Comparison of ENCODE assay signal across 21 cellular contexts in genomic region chr12:61043838-61044237, GRCh38.
DNase-seq lines count a peak whose midpoint lies in the region; ATAC-seq and TF ChIP-seq lines count a peak whose summit lies in the region.
"Had no signal": no experiment of that assay in that cellular context is flagged by ENCODE, and none has a peak within 500 bp of the region (broad histone marks: within the 10 kb centered on the region; RNA-seq: fewer than 3 reads in every experiment).

No MANE protein-coding gene starts in this region.

- H3K4me1 Mint-ChIP-seq in MCF 10A (ENCODE audit: insufficient read depth, unreplicated experiment): peaks cover 7% of the 10 kb centered on the region
- H3K4me1 Mint-ChIP-seq: B cell; CD4-positive, CD25-positive, alpha-beta regulatory T cell had no signal

- H3K27ac ChIP-seq in breast epithelium: no peak overlapping the region
- no peak overlapping the region for H3K27ac ChIP-seq in mammary epithelial cell (ENCODE audit: insufficient read depth, low read depth, low read length)
- H3K27ac ChIP-seq: 22Rv1, BLaER1, C4-2B had no signal

- H3K4me1 ChIP-seq in breast epithelium (no peaks in the 10 kb centered on the region), mammary epithelial cell (ENCODE audit: insufficient read depth, low read length) (peaks cover 5% of the 10 kb centered on the region)
- H3K4me1 ChIP-seq: BLaER1, Caco-2 had no signal

- no peak for TF ChIP-seq POLR2A in breast epithelium (IDR thresholded peaks at IDR 0.05)

- no peaks in the 10 kb centered on the region for H3K27me3 ChIP-seq in breast epithelium
- H3K27me3 ChIP-seq in mammary epithelial cell (ENCODE audit: insufficient read depth, low read length): no peaks in the 10 kb centered on the region
- H3K27me3 ChIP-seq: BLaER1 had no signal

- no peaks in the 10 kb centered on the region for H3K79me2 ChIP-seq in mammary epithelial cell (ENCODE audit: insufficient read depth, low read length)

- H3K4me3 Mint-ChIP-seq in MCF 10A (ENCODE audit: unreplicated experiment): no peak overlapping the region
- H3K4me3 Mint-ChIP-seq: B cell; CD4-positive, CD25-positive, alpha-beta regulatory T cell; CD8-positive, alpha-beta T cell had no signal

- H3K27me3 Mint-ChIP-seq in MCF 10A (ENCODE audit: insufficient read depth, unreplicated experiment): no peaks in the 10 kb centered on the region
- H3K27me3 Mint-ChIP-seq: B cell; CD4-positive, CD25-positive, alpha-beta regulatory T cell had no signal

- H3K9me3 Mint-ChIP-seq in MCF 10A (ENCODE audit: unreplicated experiment): no peaks in the 10 kb centered on the region

- CTCF ChIA-PET in MCF 10A (lab: Yijun Ruan, JAX) (interaction anchor here (0.6 kb wide), 1 partner anchor 358 kb away, joined by 3 read pairs; no protein-coding TSS in a partner anchor), mammary epithelial cell (lab: Charles Lee; ENCODE audit: low non-redundant PET) (no interaction called here)

- no peak overlapping the region for H3K4me3 ChIP-seq in breast epithelium
- H3K4me3 ChIP-seq in mammary epithelial cell (replicated peaks in 1 of 3; ENCODE audit: insufficient read depth in 1 of 3, low read depth in 2 of 3, low read length in 3 of 3): no peak overlapping the region
- H3K4me3 ChIP-seq in epithelial cell of esophagus (ENCODE audit: low read length): no peak overlapping the region
- H3K4me3 ChIP-seq: BLaER1, GM12878 had no signal

- intact Hi-C loops in MCF 10A (cut with micrococcal nuclease) (no loop called here), breast epithelium (cut with DNase I; ENCODE audit: low total_unique reads) (no loop called here), mammary epithelial cell (cut with micrococcal nuclease) (no loop called here)

- no peak for ATAC-seq in GM18867 (IDR thresholded peaks at IDR 0.05; ENCODE audit: unreplicated experiment)
- ATAC-seq: CD8-positive, alpha-beta T cell; GM12878 had no signal

- BruUV-seq in MCF 10A (replicated peaks; lab: Mats Ljungman, UMichigan) (no TSS peak), mammary epithelial cell (replicated peaks; lab: Mats Ljungman, UMichigan) (no TSS peak)

- no peaks in the 10 kb centered on the region for H3K36me3 Mint-ChIP-seq in MCF 10A (ENCODE audit: insufficient read depth, unreplicated experiment)
- H3K36me3 Mint-ChIP-seq: CD4-positive, CD25-positive, alpha-beta regulatory T cell; CD8-positive, alpha-beta T cell had no signal

- no peaks in the 10 kb centered on the region for H3K36me3 ChIP-seq in breast epithelium
- no peaks in the 10 kb centered on the region for H3K36me3 ChIP-seq in mammary epithelial cell (ENCODE audit: insufficient read depth, low read length)
- H3K36me3 ChIP-seq: BLaER1 had no signal

- DNase-seq in MCF 10A (ENCODE audit: unreplicated experiment) (peak; percentile 45), breast epithelium (ENCODE audit: low spot score in 2 of 2) (no peak), mammary epithelial cell (peak; percentile 46), epithelial cell of esophagus (ENCODE audit: low read depth) (peak; percentile 80), NCI-H2081 (lab: John Stamatoyannopoulos, UW) (no peak), GM10266 (ENCODE audit: extremely low spot score) (no peak)
- DNase-seq in stimulated activated naive CD4-positive, alpha-beta T cell treated with Interleukin-2 at 50 U/mL for 16 hours (lab: John Stamatoyannopoulos, UW): no peak
- DNase-seq: Caco-2; CD4-positive, CD25-positive, alpha-beta regulatory T cell; CD8-positive, alpha-beta T cell; DMS153; DND-41; GOT3; H7; HCEC 1CT had no signal

- H3K9ac ChIP-seq in mammary epithelial cell (ENCODE audit: insufficient read depth, low read length): no peak overlapping the region
- H3K9ac ChIP-seq: BLaER1 had no signal

- no peak overlapping the region for H3K4me2 ChIP-seq in mammary epithelial cell (ENCODE audit: insufficient read depth, low read depth, low read length)
- H3K4me2 ChIP-seq: BLaER1 had no signal

- POLR2A ChIA-PET in MCF 10A (lab: Yijun Ruan, JAX): no interaction called here

- H3K9me3 ChIP-seq in breast epithelium: no peaks in the 10 kb centered on the region
- no peaks in the 10 kb centered on the region for H3K9me3 ChIP-seq in mammary epithelial cell (replicated peaks; ENCODE audit: insufficient read depth, low read length)
- H3K9me3 ChIP-seq: BLaER1, Caco-2 had no signal

- TF ChIP-seq CTCF in MCF 10A (IDR thresholded peaks at IDR 0.05; ENCODE audit: unreplicated experiment) (no peak), breast epithelium (IDR thresholded peaks at IDR 0.05) (no peak), mammary epithelial cell (conservative IDR thresholded peaks at IDR 0.05 in 1 of 2, IDR thresholded peaks at IDR 0.05 in 1 of 2; ENCODE audit: extremely low read depth in 1 of 2, insufficient read depth in 1 of 2, low read depth in 1 of 2, low read length in 2 of 2) (no peak), epithelial cell of esophagus (IDR thresholded peaks at IDR 0.05; ENCODE audit: insufficient read depth, low read depth, low read length, missing control alignments) (no peak), GM10266 (IDR thresholded peaks at IDR 0.05; ENCODE audit: control insufficient read depth, insufficient read depth, low read depth, missing control alignments) (no peak)

- WGBS in mammary epithelial cell (ENCODE audit: low coverage, missing lambda C conversion rate): 56% methylated on average over 3 of the region's 3 CpGs

- dilution Hi-C loops in mammary epithelial cell (cut with HindIII; ENCODE audit: low sequenced_read_pairs): no loop called here

- in situ Hi-C loops in mammary epithelial cell (cut with MboI; ENCODE audit: low sequenced_read_pairs in 2 of 2): no loop called here

- H4K20me1 ChIP-seq in mammary epithelial cell (ENCODE audit: insufficient read depth, low read length): no peaks in the 10 kb centered on the region
- H4K20me1 ChIP-seq: BLaER1 had no signal

- peak overlapping the region; percentile 59 for H3K27ac Mint-ChIP-seq in MCF 10A (ENCODE audit: low read depth, unreplicated experiment)
- H3K27ac Mint-ChIP-seq: B cell; CD4-positive, CD25-positive, alpha-beta regulatory T cell; CD8-positive, alpha-beta T cell had no signal

- H2AFZ ChIP-seq in mammary epithelial cell (ENCODE audit: low read depth, low read length): peak overlapping the region; percentile 34

Comparison
In these comparisons a context has a peak if more than half of its experiments do, and no peak if none do; other contexts are left out.
1. DNase-seq: peak in MCF 10A (single experiment), mammary epithelial cell (single experiment) and epithelial cell of esophagus (single experiment); none in breast epithelium (0 of 2), stimulated activated naive CD4-positive, alpha-beta T cell treated with Interleukin-2 at 50 U/mL for 16 hours (single experiment), NCI-H2081 (0 of 2) and GM10266 (single experiment).